ENCODE assay signal across 21 cellular contexts in genomic region chr3:56974242-56974945, GRCh38.
DNase-seq lines count a peak whose midpoint lies in the region; ATAC-seq and TF ChIP-seq lines count a peak whose summit lies in the region.
"Had no signal": no experiment of that assay in that cellular context is flagged by ENCODE, and none has a peak within 500 bp of the region (broad histone marks: within the 10 kb centered on the region; RNA-seq: fewer than 3 reads in every experiment).

No MANE protein-coding gene starts in this region.

- peak; percentile 80 for DNase-seq in HT1080 (ENCODE audit: low read depth)
- peak; percentile 46 for DNase-seq in NCI-H2227 treated with DMSO at 0.1 percent for 48 hours (lab: John Stamatoyannopoulos, UW)
- DNase-seq in fibroblast of mammary gland (ENCODE audit: low read depth), result peak; percentile 14
- no peak for DNase-seq in spleen
- DNase-seq in retina, result no peak
- DNase-seq in GF-D8 (lab: John Stamatoyannopoulos, UW), result no peak
- DNase-seq: activated gamma-delta T cell; activated T-cell treated with anti-CD3 and anti-CD28 coated beads, Interleukin-2, amount 50 U/mL, for 1 hour; DND-41; GOT3; Kasumi-1; MV-4-11; NCI-H146; NCI-H524 treated with DMSO at 0.1 percent for 48 hours; NK-92 treated with Interleukin-12 subunit alpha and Interleukin-12 subunit beta, amount 100 ng/mL, for 24 hours; PC-9; SHP77; upper lobe of left lung had no signal

- peak overlapping the region in 6 of 8 donors; percentile 32 to 64 (median 42) for H3K27ac ChIP-seq in spleen
- H3K27ac ChIP-seq: C4-2B, PC-9, upper lobe of left lung had no signal

- intact Hi-C loops in spleen (cut with DNase I; ENCODE audit: low total_unique reads), result no loop called here

- H3K4me3 ChIP-seq in fibroblast of mammary gland (ENCODE audit: control insufficient read depth, low read depth, low read length) (no peak overlapping the region), spleen (no peak overlapping the region)
- H3K4me3 ChIP-seq: GM12878, PC-9, upper lobe of left lung had no signal

- WGBS in spleen, 5 donors, result 64 to 92% (median 75%) methylated on average over 11 of the region's 11 CpGs

- H3K4me1 ChIP-seq in spleen, result peaks cover 0 to 19% (median 10%) of the 10 kb centered on the region in 6 donors
- H3K4me1 ChIP-seq: upper lobe of left lung had no signal

- no peaks in the 10 kb centered on the region for H3K9me3 ChIP-seq in spleen
- H3K9me3 ChIP-seq: upper lobe of left lung had no signal

- no peaks in the 10 kb centered on the region for H3K36me3 ChIP-seq in spleen
- H3K36me3 ChIP-seq: upper lobe of left lung had no signal

- no peak for TF ChIP-seq POLR2A in spleen (IDR thresholded peaks at IDR 0.05)

- ATAC-seq in GM21717 (IDR thresholded peaks at IDR 0.05; ENCODE audit: unreplicated experiment), result no peak
- ATAC-seq: GM12878 had no signal

- H3K27me3 ChIP-seq in spleen (replicated peaks in 1 of 7), result no peaks in the 10 kb centered on the region
- H3K27me3 ChIP-seq: upper lobe of left lung had no signal

- TF ChIP-seq CTCF in fibroblast of mammary gland (conservative IDR thresholded peaks at IDR 0.05; ENCODE audit: control insufficient read depth, insufficient read depth, low read depth, low read length), result no peak
- TF ChIP-seq CTCF in spleen (IDR thresholded peaks at IDR 0.05 in 8 of 11, conservative IDR thresholded peaks at IDR 0.05 in 3 of 11), result no peak

Comparison
In these comparisons a context has a peak if more than half of its experiments do, and no peak if none do; other contexts are left out.
1. DNase-seq: peak in HT1080 (single experiment), NCI-H2227 treated with DMSO at 0.1 percent for 48 hours (single experiment) and fibroblast of mammary gland (single experiment); none in spleen (single experiment), retina (single experiment) and GF-D8 (single experiment).